Comparison of ENCODE assay signal across 8 cellular contexts in the genomic region with DNA sequence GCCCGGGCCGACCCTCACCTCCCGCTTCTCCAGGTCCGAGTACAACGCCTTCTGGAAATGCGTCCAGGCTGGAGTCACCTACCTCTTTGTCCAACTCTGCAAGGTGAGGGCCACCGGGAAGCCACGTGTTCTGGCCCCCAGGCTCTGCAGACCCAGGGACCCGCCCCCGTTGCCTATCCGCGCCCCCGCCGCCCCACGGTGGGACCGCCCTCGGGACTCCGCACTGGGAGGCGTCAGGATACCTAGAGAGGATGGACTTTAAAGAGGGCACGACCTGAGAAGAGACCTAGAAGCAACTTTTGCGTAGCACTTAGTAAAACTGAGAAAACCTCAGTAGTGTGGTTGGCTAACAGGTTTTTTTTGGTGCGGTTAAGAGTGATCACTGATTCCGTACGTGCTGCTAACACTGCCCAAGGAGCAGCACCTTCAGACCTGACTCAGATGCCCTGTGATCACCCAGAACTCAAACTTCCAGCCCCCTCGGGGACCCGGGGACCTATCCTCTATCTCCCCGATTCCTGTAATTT. TPM values are rescaled to one million over a fixed set of nuclear protein-coding genes. Genes with fewer than 3 reads are reported as not detected.
DNase-seq lines count a peak whose midpoint lies in the region; ATAC-seq, FAIRE-seq and TF ChIP-seq lines count a peak whose summit lies in the region.

No MANE protein-coding gene starts in this region.

- H3K36me3 ChIP-seq in astrocyte (ENCODE audit: insufficient read depth, low read length) (no peaks in the 10 kb centered on the region), iPS-20b (ENCODE audit: insufficient read depth, low read depth, low read length) (peaks cover 45% of the 10 kb centered on the region)

- H3K27ac ChIP-seq in astrocyte (ENCODE audit: low read depth, low read length) (peak overlapping the region; percentile 88), iPS-20b (ENCODE audit: low read length) (peak overlapping the region; percentile 82)

- H3K4me3 ChIP-seq in astrocyte (ENCODE audit: insufficient read depth, low read depth, low read length) (peak overlapping the region; percentile 88), iPS-20b (ENCODE audit: low read length) (peak overlapping the region; percentile 99)

- H3K9me3 ChIP-seq in astrocyte (ENCODE audit: insufficient read depth, low read depth, low read length) (no peaks in the 10 kb centered on the region), iPS-20b (ENCODE audit: insufficient read depth, low read depth, low read length) (no peaks in the 10 kb centered on the region)

- DNase-seq in A172 (ENCODE audit: low spot score) (peak; percentile 11), SW480 (ENCODE audit: low spot score) (peak; percentile 33), astrocyte (ENCODE audit: low read depth) (no peak), NCI-H1092 treated with DMSO at 0.1 percent for 48 hours (lab: John Stamatoyannopoulos, UW) (no peak)
- DNase-seq in stimulated activated CD4-positive, alpha-beta T cell treated with anti-CD3 and anti-CD28 coated beads, Interleukin-1b, Interleukin-23, amount 100 ng/mL, for 48 hours, result peak; percentile 81

- H3K9ac ChIP-seq in astrocyte (ENCODE audit: low read length), result peak overlapping the region; percentile 95
- H3K9ac ChIP-seq in iPS-20b (ENCODE audit: low read depth, low read length), result peak overlapping the region; percentile 97

- peaks cover 39% of the 10 kb centered on the region for H3K79me2 ChIP-seq in astrocyte (ENCODE audit: insufficient read depth, low read length)

- H3K27me3 ChIP-seq in astrocyte (ENCODE audit: insufficient read depth, low read length) (no peaks in the 10 kb centered on the region), iPS-20b (ENCODE audit: insufficient read depth, low read length) (no peaks in the 10 kb centered on the region)

- peaks cover 21% of the 10 kb centered on the region for H4K20me1 ChIP-seq in astrocyte (ENCODE audit: insufficient read depth, low read length)

- ATAC-seq in GM19023 (IDR thresholded peaks at IDR 0.05; ENCODE audit: unreplicated experiment), result peak; percentile 55
- peak; percentile 56 for ATAC-seq in HG03432 (IDR thresholded peaks at IDR 0.05; ENCODE audit: unreplicated experiment)

- no peak for FAIRE-seq in astrocyte (lab: Jason Lieb, UNC)

- H3K9me3 Mint-ChIP-seq in astrocyte (ENCODE audit: unreplicated experiment), result no peaks in the 10 kb centered on the region

- H3K4me2 ChIP-seq in astrocyte (ENCODE audit: low read length), result peak overlapping the region; percentile 98

- TF ChIP-seq CTCF in astrocyte (IDR thresholded peaks at IDR 0.05; ENCODE audit: insufficient read depth, low read depth, low read length), result no peak

- H3K27me3 Mint-ChIP-seq in astrocyte (ENCODE audit: low read depth, unreplicated experiment), result no peaks in the 10 kb centered on the region

- peaks cover 26% of the 10 kb centered on the region for H3K36me3 Mint-ChIP-seq in astrocyte (ENCODE audit: low read depth, unreplicated experiment)

- H3K4me1 ChIP-seq in astrocyte (ENCODE audit: insufficient read depth, low read length) (peaks cover 15% of the 10 kb centered on the region), iPS-20b (ENCODE audit: insufficient read depth, low read length) (peaks cover 7% of the 10 kb centered on the region; the same call in 1 of the 2 replicates)

- peak overlapping the region; percentile 90 for H3K4me3 Mint-ChIP-seq in astrocyte (ENCODE audit: unreplicated experiment)

- H3K4me1 Mint-ChIP-seq in astrocyte (ENCODE audit: low read depth, unreplicated experiment), result peaks cover 8% of the 10 kb centered on the region

- H2AFZ ChIP-seq in astrocyte (ENCODE audit: low read depth, low read length), result peak overlapping the region; percentile 90

- H3K27ac Mint-ChIP-seq in astrocyte (ENCODE audit: unreplicated experiment), result peak overlapping the region; percentile 79

RNA-seq across cellular contexts. Expression of gene TMEM147, which starts 0.5 kb away (rescaled TPM):
- total RNA-seq in A172 (2014; rRNA removed; shearing (Covaris generic)), result 167 and 204 TPM in 2 replicates
- 68.2 and 69.3 TPM in 2 replicates for total RNA-seq in astrocyte

RNA-seq across cellular contexts. Expression of gene GAPDHS, which starts 12.7 kb away (rescaled TPM):
- total RNA-seq in A172 (2014; rRNA removed; shearing (Covaris generic)), result not detected in 2 replicates
- total RNA-seq in astrocyte, result not detected in 2 replicates

RNA-seq across cellular contexts. Expression of gene ATP4A, which starts 17.5 kb away (rescaled TPM):
- total RNA-seq in A172 (2014; rRNA removed; shearing (Covaris generic)), result not detected in 2 replicates
- total RNA-seq in astrocyte, result not detected in 2 replicates

RNA-seq across cellular contexts. Expression of gene SBSN, which starts 17.8 kb away (rescaled TPM):
- total RNA-seq in A172 (2014; rRNA removed; shearing (Covaris generic)), result not detected in 2 replicates
- 0.18 and 0.38 TPM in 2 replicates for total RNA-seq in astrocyte

RNA-seq across cellular contexts. Expression of gene DMKN, which starts 32.5 kb away (rescaled TPM):
- total RNA-seq in A172 (2014; rRNA removed; shearing (Covaris generic)), result 4.0 and 4.4 TPM in 2 replicates
- 50.7 and 56.9 TPM in 2 replicates for total RNA-seq in astrocyte

Comparison
In these comparisons a context has a peak if more than half of its experiments do, and no peak if none do; other contexts are left out.
1. DNase-seq: peak in A172 (single experiment), SW480 (single experiment) and stimulated activated CD4-positive, alpha-beta T cell treated with anti-CD3 and anti-CD28 coated beads, Interleukin-1b, Interleukin-23, amount 100 ng/mL, for 48 hours (single experiment); none in astrocyte (single experiment) and NCI-H1092 treated with DMSO at 0.1 percent for 48 hours (single experiment).